ENCODE assay signal across 16 cellular contexts in the genomic region with DNA sequence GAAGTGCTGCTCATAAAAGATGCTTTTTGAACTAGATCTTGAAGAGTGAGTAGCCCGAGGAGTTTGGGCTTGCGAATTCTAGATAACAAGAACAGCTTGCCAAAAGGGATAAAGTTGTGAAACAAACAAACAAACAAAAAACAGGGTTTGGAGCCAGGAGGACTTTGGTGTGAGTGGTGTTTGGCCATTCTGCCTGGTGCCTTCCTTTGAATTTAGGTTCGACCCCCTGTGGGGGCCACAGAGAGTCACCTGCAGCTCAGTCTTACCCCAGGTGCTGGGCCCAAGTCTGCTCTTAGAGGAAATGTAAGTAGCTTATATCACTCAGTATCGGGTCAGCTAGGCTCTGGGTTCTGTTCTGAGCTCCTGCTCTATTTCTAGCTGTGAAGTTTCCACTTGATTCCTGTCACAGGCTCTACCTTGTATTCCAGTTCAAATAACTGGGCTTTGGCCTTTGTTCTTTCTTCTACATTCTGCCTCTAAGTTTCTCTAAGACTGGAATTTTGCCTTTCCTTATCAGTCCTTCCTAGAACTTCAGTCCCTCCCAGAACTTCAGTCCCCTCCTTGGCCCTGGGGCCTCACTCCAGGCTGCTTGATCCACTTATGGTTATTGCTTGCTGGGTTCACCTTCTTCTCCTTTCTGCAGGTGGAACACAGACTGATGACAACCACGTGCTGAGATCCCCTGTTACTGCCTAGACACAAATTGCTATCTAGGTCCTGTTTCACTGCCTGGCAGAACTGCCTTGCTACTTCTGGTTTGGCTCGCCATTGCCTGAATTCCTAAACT. TPM values are rescaled to one million over a fixed set of nuclear protein-coding genes. Genes with fewer than 3 reads are reported as not detected.
DNase-seq lines count a peak whose midpoint lies in the region; ATAC-seq, FAIRE-seq and TF ChIP-seq lines count a peak whose summit lies in the region.
"Had no signal": no experiment of that assay in that cellular context is flagged by ENCODE, and none has a peak within 500 bp of the region (broad histone marks: within the 10 kb centered on the region; RNA-seq: fewer than 3 reads in every experiment).

No MANE protein-coding gene starts in this region.

- H3K4me3 Mint-ChIP-seq in astrocyte (ENCODE audit: unreplicated experiment): no peak overlapping the region
- no peak overlapping the region for H3K4me3 Mint-ChIP-seq in activated T-cell treated with anti-CD3 and anti-CD28 coated beads, Interleukin-2, amount 50 U/mL, for 4 hours
- H3K4me3 Mint-ChIP-seq: activated naive CD8-positive, alpha-beta T cell had no signal

- WGBS in heart left ventricle, 4 donors: 63 to 70% (median 67%) methylated on average over 6 of the region's 6 CpGs
- WGBS in neuronal stem cell (ENCODE audit: extremely low coverage in 2 of 2, insufficient read length in 2 of 2, insufficient replicate concordance in 1 of 2), 2 donors: no CpG with 5 or more reads among the region's 6 CpGs

- H3K9ac ChIP-seq in astrocyte (ENCODE audit: low read length): no peak overlapping the region
- H3K9ac ChIP-seq in neuronal stem cell (ENCODE audit: low read depth, low read length, poor library complexity): no peak overlapping the region

- H4K91ac ChIP-seq in neuronal stem cell (ENCODE audit: low read depth, low read length, poor library complexity): no peak overlapping the region

- H3K27ac Mint-ChIP-seq in astrocyte (ENCODE audit: unreplicated experiment): peak overlapping the region; percentile 72
- H3K27ac Mint-ChIP-seq: activated naive CD8-positive, alpha-beta T cell had no signal

- TF ChIP-seq CTCF in astrocyte (IDR thresholded peaks at IDR 0.05; ENCODE audit: insufficient read depth, low read depth, low read length): no peak
- no peak for TF ChIP-seq CTCF in heart left ventricle (IDR thresholded peaks at IDR 0.05)

- no peak overlapping the region for H2BK5ac ChIP-seq in neuronal stem cell (ENCODE audit: low read length)

- H3K9me3 ChIP-seq in astrocyte (ENCODE audit: insufficient read depth, low read depth, low read length): no peaks in the 10 kb centered on the region
- no peaks in the 10 kb centered on the region for H3K9me3 ChIP-seq in heart left ventricle
- no peaks in the 10 kb centered on the region for H3K9me3 ChIP-seq in neuronal stem cell (replicated peaks in 1 of 2; ENCODE audit: control insufficient read depth in 2 of 2, insufficient read depth in 1 of 2, low read depth in 1 of 2, low read length in 2 of 2)
- H3K9me3 ChIP-seq: ovary, uterus had no signal

- H2AK5ac ChIP-seq in neuronal stem cell (ENCODE audit: low read depth, low read length): no peak overlapping the region

- H2BK120ac ChIP-seq in neuronal stem cell (ENCODE audit: low read depth, low read length): no peak overlapping the region

- no peaks in the 10 kb centered on the region for H3K79me2 ChIP-seq in astrocyte (ENCODE audit: insufficient read depth, low read length)

- peak overlapping the region; percentile 52 for H3K18ac ChIP-seq in neuronal stem cell (ENCODE audit: low read length)

- H3K4me1 ChIP-seq in astrocyte (ENCODE audit: insufficient read depth, low read length): peaks cover 44% of the 10 kb centered on the region
- peaks cover 0 to 49% (median 25%) of the 10 kb centered on the region in 12 donors for H3K4me1 ChIP-seq in heart left ventricle
- peaks cover 0 to 3% of the 10 kb centered on the region in 2 donors for H3K4me1 ChIP-seq in neuronal stem cell (ENCODE audit: control insufficient read depth in 2 of 2, insufficient read depth in 1 of 2, low read depth in 1 of 2, low read length in 2 of 2)

- no peak overlapping the region for H3K4me3 ChIP-seq in astrocyte (ENCODE audit: insufficient read depth, low read depth, low read length)
- no peak overlapping the region for H3K4me3 ChIP-seq in heart left ventricle
- H3K4me3 ChIP-seq in neuronal stem cell (ENCODE audit: low read length in 2 of 2): no peak overlapping the region
- H3K4me3 ChIP-seq: ovary, uterus had no signal

- H3K27me3 ChIP-seq in astrocyte (ENCODE audit: insufficient read depth, low read length) (no peaks in the 10 kb centered on the region), heart left ventricle (no peaks in the 10 kb centered on the region), neuronal stem cell (ENCODE audit: control insufficient read depth in 3 of 3, insufficient read depth in 3 of 3, low read depth in 1 of 3, low read length in 3 of 3) (no peaks in the 10 kb centered on the region)
- H3K27me3 ChIP-seq: ovary, uterus had no signal

- no peaks in the 10 kb centered on the region for H3K27me3 Mint-ChIP-seq in astrocyte (ENCODE audit: low read depth, unreplicated experiment)
- no peaks in the 10 kb centered on the region for H3K27me3 Mint-ChIP-seq in activated T-cell treated with anti-CD3 and anti-CD28 coated beads, Interleukin-2, amount 50 U/mL, for 4 hours (ENCODE audit: low read depth)
- H3K27me3 Mint-ChIP-seq: activated naive CD8-positive, alpha-beta T cell had no signal

- DNase-seq in astrocyte (ENCODE audit: low read depth): no peak
- no peak for DNase-seq in heart left ventricle
- DNase-seq in neuronal stem cell (ENCODE audit: low spot score): no peak
- no peak for DNase-seq in activated T-cell treated with anti-CD3 and anti-CD28 coated beads, Interleukin-2, amount 50 U/mL, for 1 hour
- DNase-seq in SKM-1 treated with dmso at 0.1 percent for 144 hours (lab: John Stamatoyannopoulos, UW; ENCODE audit: unreplicated experiment): no peak
- no peak for DNase-seq in activated T-cell treated with anti-CD3 and anti-CD28 coated beads, Interleukin-2, amount 50 U/mL, for 4 hours
- DNase-seq: AML-193; DMS53; KG1; NCI-H748 treated with DMSO at 0.1 percent for 48 hours; ovary; stimulated activated CD8-positive, alpha-beta memory T cell treated with anti-CD3 and anti-CD28 coated beads, Interleukin-4, amount 100 ng/mL, for 48 hours; uterus had no signal

- H3K36me3 Mint-ChIP-seq in astrocyte (ENCODE audit: low read depth, unreplicated experiment): no peaks in the 10 kb centered on the region
- no peaks in the 10 kb centered on the region for H3K36me3 Mint-ChIP-seq in activated T-cell treated with anti-CD3 and anti-CD28 coated beads, Interleukin-2, amount 50 U/mL, for 4 hours (ENCODE audit: insufficient read depth)
- H3K36me3 Mint-ChIP-seq: activated naive CD8-positive, alpha-beta T cell had no signal

- intact Hi-C loops in heart left ventricle (cut with DNase I): no loop called here

- no peaks in the 10 kb centered on the region for H4K20me1 ChIP-seq in astrocyte (ENCODE audit: insufficient read depth, low read length)

- no peak overlapping the region for H4K8ac ChIP-seq in neuronal stem cell (ENCODE audit: low read depth, low read length)

- no peak overlapping the region for H2BK15ac ChIP-seq in neuronal stem cell (ENCODE audit: low read length)

- no peak overlapping the region for H3K23ac ChIP-seq in neuronal stem cell (ENCODE audit: low read depth, low read length, poor library complexity)

- H3K27ac ChIP-seq in astrocyte (ENCODE audit: low read depth, low read length): peak overlapping the region; percentile 0
- H3K27ac ChIP-seq in heart left ventricle: peak overlapping the region; percentile 0 to 79 (median 61)
- H3K27ac ChIP-seq in neuronal stem cell (replicated peaks; ENCODE audit: low read length): no peak overlapping the region
- H3K27ac ChIP-seq: ovary had no signal

- peak overlapping the region; percentile 61 for H3K4me2 ChIP-seq in astrocyte (ENCODE audit: low read length)
- H3K4me2 ChIP-seq in neuronal stem cell (ENCODE audit: insufficient read depth, low read length, poor library complexity, severe bottlenecking): no peak overlapping the region

- H3K14ac ChIP-seq in neuronal stem cell (ENCODE audit: low read length): no peak overlapping the region

- no peaks in the 10 kb centered on the region for H3K9me3 Mint-ChIP-seq in astrocyte (ENCODE audit: unreplicated experiment)
- H3K9me3 Mint-ChIP-seq in activated T-cell treated with anti-CD3 and anti-CD28 coated beads, Interleukin-2, amount 50 U/mL, for 4 hours: no peaks in the 10 kb centered on the region

- TF ChIP-seq POLR2A in heart left ventricle (IDR thresholded peaks at IDR 0.05): no peak

- ATAC-seq in heart left ventricle (peak in 3 of 4 donors; percentile 46 to 71 (median 65)), GM21576 (IDR thresholded peaks at IDR 0.05; ENCODE audit: unreplicated experiment) (no peak)
- ATAC-seq in activated T-cell treated with anti-CD3 and anti-CD28 coated beads, Interleukin-2, amount 50 U/mL, for 4 hours: no peak

- peak; percentile 86 for FAIRE-seq in G401.6 (lab: Jason Lieb, UNC)
- FAIRE-seq in astrocyte (lab: Jason Lieb, UNC): no peak

- no peak overlapping the region for H2BK12ac ChIP-seq in neuronal stem cell (ENCODE audit: low read length)

- no peaks in the 10 kb centered on the region for H3K36me3 ChIP-seq in astrocyte (ENCODE audit: insufficient read depth, low read length)
- no peaks in the 10 kb centered on the region for H3K36me3 ChIP-seq in heart left ventricle
- H3K36me3 ChIP-seq in neuronal stem cell (replicated peaks in 1 of 2; ENCODE audit: control insufficient read depth in 2 of 2, insufficient read depth in 2 of 2, low read length in 2 of 2): no peaks in the 10 kb centered on the region
- H3K36me3 ChIP-seq: ovary, uterus had no signal

- H3K4me1 Mint-ChIP-seq in astrocyte (ENCODE audit: low read depth, unreplicated experiment): peaks cover 63% of the 10 kb centered on the region
- peaks cover 14% of the 10 kb centered on the region for H3K4me1 Mint-ChIP-seq in activated T-cell treated with anti-CD3 and anti-CD28 coated beads, Interleukin-2, amount 50 U/mL, for 4 hours (ENCODE audit: low read depth)

- H2AFZ ChIP-seq in astrocyte (ENCODE audit: low read depth, low read length) (no peak overlapping the region), neuronal stem cell (ENCODE audit: low read length) (no peak overlapping the region)

- H3K4ac ChIP-seq in neuronal stem cell (ENCODE audit: low read length): no peak overlapping the region

- H3K79me1 ChIP-seq in neuronal stem cell (ENCODE audit: low read depth, low read length): no peaks in the 10 kb centered on the region

RNA-seq across cellular contexts. Expression of a gene that starts 20.5 kb away (rescaled TPM):
- total RNA-seq in astrocyte (47.8 and 63.0 TPM in 2 replicates), heart left ventricle (10 to 100 TPM; 11.4 to 66.7 (median 24.5) TPM)
- polyA plus RNA-seq in heart left ventricle: 10 to 100 TPM in 1 of 2 donors, 1 to 10 TPM in 1; 4.8 to 20.3 TPM
- 22.5 TPM for polyA plus RNA-seq in neuronal stem cell (2013, experiment 1 of 2)
- 21.8 TPM for polyA plus RNA-seq in neuronal stem cell (2013, experiment 2 of 2)
- 100 to 1,000 TPM in 1 of 3 donors, 10 to 100 TPM in 2; 73.6 to 114 (median 74.4) TPM for total RNA-seq in activated T-cell treated with anti-CD3 and anti-CD28 coated beads, Interleukin-2, amount 50 U/mL, for 4 hours

Comparison
In these comparisons a context has a peak if more than half of its experiments do, and no peak if none do; other contexts are left out.
1. ATAC-seq: peak in heart left ventricle (3 of 4); none in activated T-cell treated with anti-CD3 and anti-CD28 coated beads, Interleukin-2, amount 50 U/mL, for 4 hours (0 of 2) and GM21576 (single experiment).